1 cellular context compared by ENCODE assay signal in the genomic region with DNA sequence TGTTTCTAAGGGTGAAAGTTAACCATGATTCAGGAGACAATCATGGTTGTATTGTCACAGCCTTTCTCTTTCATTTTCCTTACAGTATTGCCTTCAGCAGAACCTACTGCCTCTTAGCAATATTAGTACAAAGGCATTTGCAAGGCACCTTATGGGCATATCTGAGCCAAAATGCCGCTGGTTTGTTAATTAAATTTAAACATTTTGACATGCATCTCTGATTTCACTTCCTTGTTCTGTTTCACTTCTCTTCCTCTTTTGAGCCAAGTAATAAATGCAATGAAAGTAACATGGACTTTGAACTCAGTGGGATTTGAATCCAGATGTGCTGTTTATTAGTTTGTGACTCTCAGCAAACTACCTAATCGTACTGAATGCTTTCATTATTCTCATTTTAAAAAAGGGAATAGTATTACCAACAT.
TF ChIP-seq lines count a peak whose summit lies in the region.

No MANE protein-coding gene starts in this region.

TF ChIP-seq in SK-N-SH, 30 proteins besides CTCF, POLR2A, EP300 and RAD21 (continued from another document):
- TF ChIP-seq, protein P1, sequence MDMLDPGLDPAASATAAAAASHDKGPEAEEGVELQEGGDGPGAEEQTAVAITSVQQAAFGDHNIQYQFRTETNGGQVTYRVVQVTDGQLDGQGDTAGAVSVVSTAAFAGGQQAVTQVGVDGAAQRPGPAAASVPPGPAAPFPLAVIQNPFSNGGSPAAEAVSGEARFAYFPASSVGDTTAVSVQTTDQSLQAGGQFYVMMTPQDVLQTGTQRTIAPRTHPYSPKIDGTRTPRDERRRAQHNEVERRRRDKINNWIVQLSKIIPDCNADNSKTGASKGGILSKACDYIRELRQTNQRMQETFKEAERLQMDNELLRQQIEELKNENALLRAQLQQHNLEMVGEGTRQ (IDR thresholded peaks at IDR 0.05; ENCODE audit: borderline replicate concordance, low read depth, low read length): no peak
- TF ChIP-seq JUND (IDR thresholded peaks at IDR 0.05): no peak
- TF ChIP-seq CHD2 (IDR thresholded peaks at IDR 0.05; ENCODE audit: low read length, partially characterized antibody): no peak
- no peak for TF ChIP-seq GABPA (IDR thresholded peaks at IDR 0.05; ENCODE audit: low read depth)
- TF ChIP-seq SIN3A (IDR thresholded peaks at IDR 0.05; ENCODE audit: borderline replicate concordance, low read depth, low read length): no peak
- no peak for TF ChIP-seq NRF1 (IDR thresholded peaks at IDR 0.05; ENCODE audit: low read depth, low read length)
- TF ChIP-seq MXI1 (IDR thresholded peaks at IDR 0.05; ENCODE audit: low read depth, low read length): no peak
- no peak for TF ChIP-seq TAF1 (IDR thresholded peaks at IDR 0.05; ENCODE audit: borderline replicate concordance, low read depth, low read length)
